10 cellular contexts compared by ENCODE assay signal in genomic region chr12:83660727-83661126, GRCh38.
"Had no signal": no experiment of that assay in that cellular context is flagged by ENCODE, and none has a peak within 500 bp of the region (broad histone marks: within the 10 kb centered on the region; RNA-seq: fewer than 3 reads in every experiment).

No MANE protein-coding gene starts in this region.

- H3K36me3 ChIP-seq: HAP-1 had no signal

- ATAC-seq: GM23338, HCT116 had no signal

- H3K4me1 ChIP-seq: HAP-1 had no signal

- H2AFZ ChIP-seq: GM23248, GM23338 had no signal

- H3K9ac ChIP-seq: GM23248 had no signal

- H3K4me3 ChIP-seq: GM23248, GM23338, HAP-1 had no signal

- H3K9me3 ChIP-seq: HAP-1 had no signal

- H3K4me2 ChIP-seq: GM23338 had no signal

- H3K27ac ChIP-seq: GM23248 had no signal

- DNase-seq: GM23248, GOT3, H7, H9, HCEC 1CT, HFFc6 had no signal

- FAIRE-seq: H54 had no signal
